8 cellular contexts compared by ENCODE assay signal in the genomic region with DNA sequence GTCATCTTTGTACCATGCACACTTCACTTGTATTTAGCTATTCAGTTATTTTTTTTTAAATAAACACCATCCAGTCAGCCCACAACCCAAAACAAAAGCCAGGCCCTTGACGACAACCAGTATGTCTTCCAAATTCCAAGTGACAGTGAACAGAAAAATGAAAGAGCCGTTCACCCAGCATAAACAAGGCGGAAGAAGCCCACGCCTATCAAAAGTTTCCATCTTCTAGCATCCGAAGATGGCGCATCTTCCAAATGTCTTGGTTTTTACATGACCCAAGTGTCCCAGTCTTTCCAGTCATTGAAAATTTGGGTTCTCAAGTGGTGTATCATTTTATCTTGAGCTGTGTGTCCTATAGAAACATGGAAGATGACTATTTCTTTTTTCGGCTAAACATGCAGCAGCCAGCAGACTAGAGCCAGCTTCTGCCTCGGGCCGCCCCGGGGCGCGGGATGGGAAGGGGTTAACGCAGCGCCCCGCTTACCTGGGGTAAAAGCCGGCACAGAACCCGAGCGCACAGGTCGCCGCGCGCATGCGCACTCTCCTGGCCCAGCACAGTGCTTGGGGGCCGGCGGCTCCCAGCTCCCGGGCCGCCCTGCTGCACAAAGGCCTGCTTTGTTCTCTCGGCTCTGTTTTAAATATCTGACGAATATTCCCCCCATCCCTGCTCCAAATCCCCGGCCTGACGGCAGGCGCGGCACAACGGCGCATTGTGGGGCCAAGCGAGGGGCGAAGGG.
DNase-seq lines count a peak whose midpoint lies in the region; ATAC-seq and TF ChIP-seq lines count a peak whose summit lies in the region.

No MANE protein-coding gene starts in this region.

- no peak overlapping the region for H3K27ac Mint-ChIP-seq in activated CD8-positive, alpha-beta memory T cell treated with anti-CD3 and anti-CD28 coated beads, Interleukin-2, amount 10 ng/mL, durations not matched to agents 7 days and 5 days
- peak overlapping the region in 1 of 2 donors; percentile 86 for H3K27ac Mint-ChIP-seq in natural killer cell
- H3K27ac Mint-ChIP-seq in stimulated activated naive CD8-positive, alpha-beta T cell treated with anti-CD3 and anti-CD28 coated beads, Interleukin-15, Interleukin-2, amounts not matched to agents 100 ng/mL and 50 ng/mL, for 24 hours = no peak overlapping the region

- peak overlapping the region; percentile 17 for H3K4me3 Mint-ChIP-seq in activated CD8-positive, alpha-beta memory T cell treated with anti-CD3 and anti-CD28 coated beads, Interleukin-2, amount 10 ng/mL, durations not matched to agents 7 days and 5 days
- H3K4me3 Mint-ChIP-seq in natural killer cell = peak overlapping the region; percentile 86
- peak overlapping the region; percentile 64 for H3K4me3 Mint-ChIP-seq in stimulated activated naive CD8-positive, alpha-beta T cell treated with anti-CD3 and anti-CD28 coated beads, Interleukin-15, Interleukin-2, amounts not matched to agents 100 ng/mL and 50 ng/mL, for 24 hours

- TF ChIP-seq CTCF in GM20000 (IDR thresholded peaks at IDR 0.05; ENCODE audit: extremely low read depth, missing control alignments) (no peak), natural killer cell (IDR thresholded peaks at IDR 0.05) (no peak)

- peaks cover 2% of the 10 kb centered on the region for H3K36me3 Mint-ChIP-seq in activated CD8-positive, alpha-beta memory T cell treated with anti-CD3 and anti-CD28 coated beads, Interleukin-2, amount 10 ng/mL, durations not matched to agents 7 days and 5 days
- H3K36me3 Mint-ChIP-seq in natural killer cell = no peaks in the 10 kb centered on the region
- H3K36me3 Mint-ChIP-seq in stimulated activated naive CD8-positive, alpha-beta T cell treated with anti-CD3 and anti-CD28 coated beads, Interleukin-15, Interleukin-2, amounts not matched to agents 100 ng/mL and 50 ng/mL, for 24 hours (ENCODE audit: low read depth) = no peaks in the 10 kb centered on the region

- H3K9me3 Mint-ChIP-seq in activated CD8-positive, alpha-beta memory T cell treated with anti-CD3 and anti-CD28 coated beads, Interleukin-2, amount 10 ng/mL, durations not matched to agents 7 days and 5 days (ENCODE audit: low read depth) = no peaks in the 10 kb centered on the region
- H3K9me3 Mint-ChIP-seq in natural killer cell = no peaks in the 10 kb centered on the region
- H3K9me3 Mint-ChIP-seq in stimulated activated naive CD8-positive, alpha-beta T cell treated with anti-CD3 and anti-CD28 coated beads, Interleukin-15, Interleukin-2, amounts not matched to agents 100 ng/mL and 50 ng/mL, for 24 hours = no peaks in the 10 kb centered on the region

- CTCF ChIA-PET in activated CD8-positive, alpha-beta memory T cell treated with anti-CD3 and anti-CD28 coated beads, Interleukin-2, amount 10 ng/mL, durations not matched to agents 7 days and 5 days (lab: Charles Lee) = interaction anchor here (1.2 kb wide), 1 partner anchor 10 kb away, joined by 3 read pairs; no protein-coding TSS in a partner anchor

- H3K27me3 Mint-ChIP-seq in activated CD8-positive, alpha-beta memory T cell treated with anti-CD3 and anti-CD28 coated beads, Interleukin-2, amount 10 ng/mL, durations not matched to agents 7 days and 5 days = peaks cover 15% of the 10 kb centered on the region
- H3K27me3 Mint-ChIP-seq in natural killer cell (ENCODE audit: low read depth in 2 of 2) = peaks cover 8 to 13% of the 10 kb centered on the region in 2 donors
- peaks cover 3% of the 10 kb centered on the region for H3K27me3 Mint-ChIP-seq in stimulated activated naive CD8-positive, alpha-beta T cell treated with anti-CD3 and anti-CD28 coated beads, Interleukin-15, Interleukin-2, amounts not matched to agents 100 ng/mL and 50 ng/mL, for 24 hours

- peaks cover 1% of the 10 kb centered on the region for H3K4me1 Mint-ChIP-seq in activated CD8-positive, alpha-beta memory T cell treated with anti-CD3 and anti-CD28 coated beads, Interleukin-2, amount 10 ng/mL, durations not matched to agents 7 days and 5 days
- H3K4me1 Mint-ChIP-seq in natural killer cell = peaks cover 13 to 19% of the 10 kb centered on the region in 2 donors
- peaks cover 8% of the 10 kb centered on the region for H3K4me1 Mint-ChIP-seq in stimulated activated naive CD8-positive, alpha-beta T cell treated with anti-CD3 and anti-CD28 coated beads, Interleukin-15, Interleukin-2, amounts not matched to agents 100 ng/mL and 50 ng/mL, for 24 hours (ENCODE audit: low read depth)

- H3K27ac ChIP-seq in epithelial cell of prostate = peak overlapping the region; percentile 80

- ATAC-seq in activated CD8-positive, alpha-beta memory T cell treated with anti-CD3 and anti-CD28 coated beads, Interleukin-2, amount 10 ng/mL, durations not matched to agents 7 days and 5 days = no peak
- peak; percentile 13 to 68 (median 63) for ATAC-seq in natural killer cell

- intact Hi-C loops in natural killer cell (cut with micrococcal nuclease) = loop anchor here (1.0 kb wide), 1 partner anchor 21 kb away; no protein-coding TSS in a partner anchor

- DNase-seq in GM20000 (ENCODE audit: low spot score) = peak; percentile 70
- no peak for DNase-seq in activated CD8-positive, alpha-beta memory T cell treated with anti-CD3 and anti-CD28 coated beads, Interleukin-2, amount 10 ng/mL, durations not matched to agents 7 days and 5 days
- DNase-seq in epithelial cell of prostate (ENCODE audit: low read depth, low spot score) = no peak
- DNase-seq in natural killer cell = peak; percentile 39
- DNase-seq in EL = no peak
- DNase-seq in NCI-H2171 (lab: John Stamatoyannopoulos, UW) = no peak
- no peak for DNase-seq in NAMALWA (ENCODE audit: low spot score)

Comparison
In these comparisons a context has a peak if more than half of its experiments do, and no peak if none do; other contexts are left out.
1. DNase-seq: peak in GM20000 (single experiment) and natural killer cell (single experiment); none in activated CD8-positive, alpha-beta memory T cell treated with anti-CD3 and anti-CD28 coated beads, Interleukin-2, amount 10 ng/mL, durations not matched to agents 7 days and 5 days (single experiment), epithelial cell of prostate (single experiment), EL (single experiment), NCI-H2171 (single experiment) and NAMALWA (single experiment).
2. H3K4me3 Mint-ChIP-seq: peak in every context shown above with its lines; median percentile 86 in natural killer cell; 64 in stimulated activated naive CD8-positive, alpha-beta T cell treated with anti-CD3 and anti-CD28 coated beads, Interleukin-15, Interleukin-2, amounts not matched to agents 100 ng/mL and 50 ng/mL, for 24 hours; 17 in activated CD8-positive, alpha-beta memory T cell treated with anti-CD3 and anti-CD28 coated beads, Interleukin-2, amount 10 ng/mL, durations not matched to agents 7 days and 5 days.